2 cellular contexts compared by ENCODE assay signal in the genomic region with DNA sequence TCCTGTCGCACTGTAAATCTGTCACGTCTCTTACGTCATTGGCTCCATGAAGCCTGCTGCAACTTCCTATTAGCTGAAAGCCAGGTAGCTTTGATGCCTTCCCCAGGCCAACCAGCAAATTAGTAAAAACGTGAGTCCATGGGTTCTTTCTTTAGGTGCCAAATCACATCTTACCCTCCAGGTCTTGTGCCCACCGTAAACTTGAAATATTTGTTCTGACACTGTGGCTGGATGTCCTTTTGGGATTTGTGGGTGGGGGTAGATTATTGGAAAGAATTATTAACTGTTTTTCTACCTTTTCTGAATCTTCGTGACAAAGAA.
A peak's percentile ranks its signal among the peaks of the same experiment; 100 is the strongest.
TF ChIP-seq lines count a peak whose summit lies in the region.

No MANE protein-coding gene starts in this region.

TF ChIP-seq in IMR-90, 13 proteins besides CTCF, POLR2A, EP300 and RAD21:
- TF ChIP-seq FOS (IDR thresholded peaks at IDR 0.05; ENCODE audit: low read depth, low read length): no peak
- no peak for TF ChIP-seq MXI1 (IDR thresholded peaks at IDR 0.05; ENCODE audit: borderline replicate concordance, low read depth, low read length)
- TF ChIP-seq, protein P1, sequence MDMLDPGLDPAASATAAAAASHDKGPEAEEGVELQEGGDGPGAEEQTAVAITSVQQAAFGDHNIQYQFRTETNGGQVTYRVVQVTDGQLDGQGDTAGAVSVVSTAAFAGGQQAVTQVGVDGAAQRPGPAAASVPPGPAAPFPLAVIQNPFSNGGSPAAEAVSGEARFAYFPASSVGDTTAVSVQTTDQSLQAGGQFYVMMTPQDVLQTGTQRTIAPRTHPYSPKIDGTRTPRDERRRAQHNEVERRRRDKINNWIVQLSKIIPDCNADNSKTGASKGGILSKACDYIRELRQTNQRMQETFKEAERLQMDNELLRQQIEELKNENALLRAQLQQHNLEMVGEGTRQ (IDR thresholded peaks at IDR 0.05; ENCODE audit: low read depth, low read length): no peak
- TF ChIP-seq RFX5 (IDR thresholded peaks at IDR 0.05; ENCODE audit: low read depth, low read length): no peak
- TF ChIP-seq CEBPB (IDR thresholded peaks at IDR 0.05; ENCODE audit: low read depth, low read length): no peak
- no peak for TF ChIP-seq NFE2L2 (IDR thresholded peaks at IDR 0.05; ENCODE audit: low read depth, low read length)
- TF ChIP-seq, protein P2, sequence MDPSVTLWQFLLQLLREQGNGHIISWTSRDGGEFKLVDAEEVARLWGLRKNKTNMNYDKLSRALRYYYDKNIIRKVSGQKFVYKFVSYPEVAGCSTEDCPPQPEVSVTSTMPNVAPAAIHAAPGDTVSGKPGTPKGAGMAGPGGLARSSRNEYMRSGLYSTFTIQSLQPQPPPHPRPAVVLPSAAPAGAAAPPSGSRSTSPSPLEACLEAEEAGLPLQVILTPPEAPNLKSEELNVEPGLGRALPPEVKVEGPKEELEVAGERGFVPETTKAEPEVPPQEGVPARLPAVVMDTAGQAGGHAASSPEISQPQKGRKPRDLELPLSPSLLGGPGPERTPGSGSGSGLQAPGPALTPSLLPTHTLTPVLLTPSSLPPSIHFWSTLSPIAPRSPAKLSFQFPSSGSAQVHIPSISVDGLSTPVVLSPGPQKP (IDR thresholded peaks at IDR 0.05; ENCODE audit: borderline replicate concordance, low read depth, low read length): no peak
- no peak for TF ChIP-seq BHLHE40 (IDR thresholded peaks at IDR 0.05; ENCODE audit: low read depth, low read length)
- no peak for TF ChIP-seq MAFK (IDR thresholded peaks at IDR 0.05; ENCODE audit: low read depth, low read length)

TF ChIP-seq in K562, 482 proteins besides CTCF, POLR2A, EP300 and RAD21:
- peak; percentile 43 for TF ChIP-seq MEIS2 (IDR thresholded peaks at IDR 0.05; ENCODE audit: partially characterized antibody)
- no peak for TF ChIP-seq DPF2 (IDR thresholded peaks at IDR 0.05)
- TF ChIP-seq, protein P3, sequence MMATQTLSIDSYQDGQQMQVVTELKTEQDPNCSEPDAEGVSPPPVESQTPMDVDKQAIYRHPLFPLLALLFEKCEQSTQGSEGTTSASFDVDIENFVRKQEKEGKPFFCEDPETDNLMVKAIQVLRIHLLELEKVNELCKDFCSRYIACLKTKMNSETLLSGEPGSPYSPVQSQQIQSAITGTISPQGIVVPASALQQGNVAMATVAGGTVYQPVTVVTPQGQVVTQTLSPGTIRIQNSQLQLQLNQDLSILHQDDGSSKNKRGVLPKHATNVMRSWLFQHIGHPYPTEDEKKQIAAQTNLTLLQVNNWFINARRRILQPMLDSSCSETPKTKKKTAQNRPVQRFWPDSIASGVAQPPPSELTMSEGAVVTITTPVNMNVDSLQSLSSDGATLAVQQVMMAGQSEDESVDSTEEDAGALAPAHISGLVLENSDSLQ (IDR thresholded peaks at IDR 0.05): peak; percentile 41
